8 cellular contexts compared by ENCODE assay signal in the genomic region with DNA sequence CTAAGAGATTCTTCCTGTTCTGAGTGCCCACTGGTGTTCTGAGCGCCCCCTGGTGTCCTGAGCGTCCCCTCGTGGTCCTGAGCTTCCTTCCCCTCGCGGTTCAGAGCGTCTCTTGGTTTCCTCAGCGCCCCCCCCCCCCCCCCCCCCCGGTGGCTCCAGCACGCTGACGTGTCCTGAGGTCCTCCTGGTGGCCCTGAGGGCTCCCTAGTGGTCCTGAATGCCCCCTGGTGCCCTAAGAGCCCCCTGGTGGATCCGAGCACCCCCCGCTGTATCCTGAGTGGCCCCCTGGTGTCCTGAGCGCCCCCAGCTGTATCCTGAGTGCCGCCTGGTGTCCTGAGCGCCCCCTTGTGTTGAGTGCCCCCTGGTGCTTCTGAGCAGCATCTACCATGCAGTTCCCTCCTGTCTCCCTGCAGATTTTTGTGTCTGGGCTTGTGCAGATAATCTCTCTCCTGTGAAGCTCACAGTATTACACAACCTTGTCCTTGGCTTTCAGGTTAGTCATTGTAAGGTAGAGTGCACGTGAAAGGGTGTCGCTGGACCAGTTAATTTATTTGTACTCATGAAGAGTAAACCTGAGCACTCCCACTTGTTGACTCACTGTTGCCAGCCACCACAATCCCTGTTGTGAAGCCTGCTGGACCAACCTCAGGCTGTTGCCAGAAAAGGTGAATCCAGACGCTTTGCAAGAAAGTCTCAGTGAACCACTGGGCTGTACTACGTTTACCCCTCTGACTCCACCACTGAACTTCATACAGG.
DNase-seq lines count a peak whose midpoint lies in the region; ATAC-seq and TF ChIP-seq lines count a peak whose summit lies in the region.

No MANE protein-coding gene starts in this region.

- H3K27ac ChIP-seq in gastrocnemius medialis, result no peak overlapping the region

- intact Hi-C loops in gastrocnemius medialis (cut with DNase I; ENCODE audit: low total_unique reads), result no loop called here

- H3K4me1 ChIP-seq in gastrocnemius medialis, result no peaks in the 10 kb centered on the region

- peak; percentile 34 for ATAC-seq in GM21529 (IDR thresholded peaks at IDR 0.05; ENCODE audit: unreplicated experiment)
- peak; percentile 61; the same call in 2 of the 3 replicates for ATAC-seq in SK-N-SH treated with all-trans-retinoic acid at 6 μM for 48 hours
- ATAC-seq in gastrocnemius medialis, result no peak

- no peak for TF ChIP-seq POLR2A in gastrocnemius medialis (IDR thresholded peaks at IDR 0.05)

- CTCF ChIA-PET in activated naive CD4-positive, alpha-beta T cell treated with anti-CD3 and anti-CD28 coated beads, Interleukin-2, amount 10 ng/mL, durations not matched to agents 7 days and 5 days (lab: Charles Lee), result interaction anchor here (0.8 to 2.7 kb wide), 6 partner anchors 11 to 34 kb away, joined by 3 to 10 read pairs (median 4); no protein-coding TSS in a partner anchor

- H3K4me3 ChIP-seq in gastrocnemius medialis, result no peak overlapping the region

- no peaks in the 10 kb centered on the region for H3K27me3 ChIP-seq in gastrocnemius medialis

- no peaks in the 10 kb centered on the region for H3K9me3 ChIP-seq in gastrocnemius medialis

- H3K36me3 ChIP-seq in gastrocnemius medialis, result no peaks in the 10 kb centered on the region

- H3K27me3 Mint-ChIP-seq in activated naive CD4-positive, alpha-beta T cell treated with anti-CD3 and anti-CD28 coated beads, Interleukin-2, amount 10 ng/mL, durations not matched to agents 7 days and 5 days, result peaks cover 20% of the 10 kb centered on the region

- peak; percentile 29 to 36 for DNase-seq in AML-193 (lab: John Stamatoyannopoulos, UW)
- peak; percentile 61 for DNase-seq in activated naive CD4-positive, alpha-beta T cell treated with anti-CD3 and anti-CD28 coated beads, Interleukin-2, amount 10 ng/mL, durations not matched to agents 7 days and 5 days
- DNase-seq in stimulated activated CD4-positive, alpha-beta T cell treated with anti-CD3 and anti-CD28 coated beads, TNF-alpha, amount 100 ng/mL, for 4 hours (ENCODE audit: low read depth in 3 of 3), result peak; percentile 35 to 44 (median 43)
- DNase-seq in cerebellar cortex (ENCODE audit: low spot score), result no peak
- no peak for DNase-seq in gastrocnemius medialis
- no peak for DNase-seq in mucosa of gallbladder (ENCODE audit: low spot score)

- no peak overlapping the region for H3K27ac Mint-ChIP-seq in activated naive CD4-positive, alpha-beta T cell treated with anti-CD3 and anti-CD28 coated beads, Interleukin-2, amount 10 ng/mL, durations not matched to agents 7 days and 5 days

- in situ Hi-C loops in gastrocnemius medialis (cut with MboI; ENCODE audit: low sequenced_read_pairs in 4 of 4), result no loop called here

- no peaks in the 10 kb centered on the region for H3K36me3 Mint-ChIP-seq in activated naive CD4-positive, alpha-beta T cell treated with anti-CD3 and anti-CD28 coated beads, Interleukin-2, amount 10 ng/mL, durations not matched to agents 7 days and 5 days

- no peak overlapping the region for H3K4me3 Mint-ChIP-seq in activated naive CD4-positive, alpha-beta T cell treated with anti-CD3 and anti-CD28 coated beads, Interleukin-2, amount 10 ng/mL, durations not matched to agents 7 days and 5 days

- no peak for TF ChIP-seq CTCF in gastrocnemius medialis (IDR thresholded peaks at IDR 0.05 in 4 of 5, conservative IDR thresholded peaks at IDR 0.05 in 1 of 5)

- peaks cover 28% of the 10 kb centered on the region for H3K4me1 Mint-ChIP-seq in activated naive CD4-positive, alpha-beta T cell treated with anti-CD3 and anti-CD28 coated beads, Interleukin-2, amount 10 ng/mL, durations not matched to agents 7 days and 5 days

- H3K9me3 Mint-ChIP-seq in activated naive CD4-positive, alpha-beta T cell treated with anti-CD3 and anti-CD28 coated beads, Interleukin-2, amount 10 ng/mL, durations not matched to agents 7 days and 5 days, result no peaks in the 10 kb centered on the region

TF ChIP-seq in SK-N-SH treated with all-trans-retinoic acid at 6 μM for 48 hours, 23 proteins besides CTCF, POLR2A, EP300 and RAD21:
- no peak for TF ChIP-seq GLIS3 (CRISPR knock-in tag; IDR thresholded peaks at IDR 0.05)
- TF ChIP-seq ARNTL (CRISPR knock-in tag; IDR thresholded peaks at IDR 0.05; ENCODE audit: borderline replicate concordance, low read depth), result no peak
TF ChIP-seq in SK-N-SH treated with all-trans-retinoic acid at 6 μM for 48 hours: peak in this region for 0.

Comparison
In these comparisons a context has a peak if more than half of its experiments do, and no peak if none do; other contexts are left out.
1. DNase-seq: peak in AML-193 (2 of 2), activated naive CD4-positive, alpha-beta T cell treated with anti-CD3 and anti-CD28 coated beads, Interleukin-2, amount 10 ng/mL, durations not matched to agents 7 days and 5 days (single experiment) and stimulated activated CD4-positive, alpha-beta T cell treated with anti-CD3 and anti-CD28 coated beads, TNF-alpha, amount 100 ng/mL, for 4 hours (3 of 3); none in cerebellar cortex (single experiment), gastrocnemius medialis (0 of 2) and mucosa of gallbladder (single experiment).
2. ATAC-seq: peak in GM21529 (single experiment) and SK-N-SH treated with all-trans-retinoic acid at 6 μM for 48 hours (single experiment); none in gastrocnemius medialis (0 of 2).